ENCODE assay signal across 27 cellular contexts in the genomic region with DNA sequence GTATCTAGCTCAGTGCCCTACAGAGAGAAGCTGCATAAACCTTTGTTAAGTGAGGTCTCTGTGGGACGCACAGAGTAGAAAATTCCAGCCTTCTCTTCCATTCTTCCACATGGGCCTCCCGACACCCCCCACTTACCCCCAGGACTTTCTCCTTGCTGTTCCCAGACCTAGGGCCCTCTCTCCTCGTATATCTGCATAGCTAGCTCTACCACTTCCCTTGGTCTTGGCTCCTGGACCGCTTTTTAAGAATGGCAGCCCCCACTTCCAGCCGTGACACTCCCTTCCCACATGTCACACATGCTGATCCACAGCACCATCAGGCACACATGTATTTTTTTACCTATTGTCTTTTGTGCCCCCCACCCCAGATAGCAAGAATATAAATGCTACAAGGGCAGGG. TPM values are rescaled to one million over a fixed set of nuclear protein-coding genes. Genes with fewer than 3 reads are reported as not detected.
"Had no signal": no experiment of that assay in that cellular context is flagged by ENCODE, and none has a peak within 500 bp of the region (broad histone marks: within the 10 kb centered on the region; RNA-seq: fewer than 3 reads in every experiment).

No MANE protein-coding gene starts in this region.

- ATAC-seq: activated CD4-positive, alpha-beta T cell treated with anti-CD3 and anti-CD28 coated beads for 36 hours; body of pancreas; gastrocnemius medialis; left colon; psoas muscle; T-cell had no signal

- DNase-seq: activated CD4-positive, alpha-beta T cell treated with anti-CD3 and anti-CD28 coated beads for 36 hours; activated CD4-positive, CD25-positive, alpha-beta regulatory T cell; activated effector memory CD4-positive, alpha-beta T cell treated with Interleukin-2 at 50 U/mL for 16 hours; activated naive CD4-positive, alpha-beta T cell treated with anti-CD3 and anti-CD28 coated beads for 36 hours; aorta; body of pancreas; cerebellar nuclear complex; colonic mucosa; effector CD8-positive, alpha-beta T cell; gastrocnemius medialis; glutamatergic neuron; left colon; mammary epithelial cell; occipital lobe; psoas muscle; stimulated activated CD4-positive, alpha-beta T cell treated with anti-CD3 and anti-CD28 coated beads, Interleukin-1b, Interleukin-23, amount 100 ng/mL, for 48 hours; stimulated activated CD4-positive, alpha-beta T cell treated with anti-CD3 and anti-CD28 coated beads, Interleukin-4, amount 100 ng/mL, for 4 hours; stimulated activated naive CD4-positive, alpha-beta T cell had no signal

- H3K27ac Mint-ChIP-seq: activated CD4-positive, alpha-beta T cell treated with anti-CD3 and anti-CD28 coated beads for 36 hours; activated naive CD4-positive, alpha-beta T cell treated with anti-CD3 and anti-CD28 coated beads for 36 hours; T-helper 2 cell treated with Interferon-gamma antibody and Interleukin-4, amounts not matched to agents 5 μg/mL and 100 μg/mL, for 36 hours had no signal

- H3K36me3 ChIP-seq: colonic mucosa had no signal

- H3K9me3 ChIP-seq: body of pancreas, colonic mucosa, gastrocnemius medialis, psoas muscle, tibial nerve had no signal

- H3K9me3 Mint-ChIP-seq: activated naive CD4-positive, alpha-beta T cell treated with anti-CD3 and anti-CD28 coated beads for 36 hours; T-cell; T-helper 2 cell treated with Interferon-gamma antibody and Interleukin-4, amounts not matched to agents 5 μg/mL and 100 μg/mL, for 36 hours had no signal

- H3K27me3 Mint-ChIP-seq: activated CD4-positive, alpha-beta T cell treated with anti-CD3 and anti-CD28 coated beads for 36 hours; T-cell had no signal

- H3K4me3 ChIP-seq: body of pancreas, colonic mucosa, gastrocnemius medialis, hepatocyte, psoas muscle, smooth muscle cell, tibial nerve had no signal

- H3K27me3 ChIP-seq: body of pancreas, colonic mucosa, gastrocnemius medialis, hepatocyte, tibial nerve had no signal

- H3K4me1 ChIP-seq: body of pancreas, colonic mucosa, gastrocnemius medialis, parathyroid adenoma had no signal

- H3K27ac ChIP-seq: body of pancreas, colonic mucosa, gastrocnemius medialis, hepatocyte, parathyroid adenoma, psoas muscle, tibial nerve had no signal

- H3K4me3 Mint-ChIP-seq: activated CD4-positive, alpha-beta T cell treated with anti-CD3 and anti-CD28 coated beads for 36 hours; activated naive CD4-positive, alpha-beta T cell treated with anti-CD3 and anti-CD28 coated beads for 36 hours; T-cell; T-helper 2 cell treated with Interferon-gamma antibody and Interleukin-4, amounts not matched to agents 5 μg/mL and 100 μg/mL, for 36 hours had no signal

RNA-seq across cellular contexts. Expression of gene FOXJ1, which starts 16.7 kb away (rescaled TPM):
- total RNA-seq: aorta, dermis microvascular lymphatic vessel endothelial cell, mammary epithelial cell, mucosa of gallbladder, smooth muscle cell, tibial nerve had no signal
- polyA plus RNA-seq: aorta, liver, mammary epithelial cell, smooth muscle cell had no signal
